ENCODE assay signal across 24 cellular contexts in the genomic region with DNA sequence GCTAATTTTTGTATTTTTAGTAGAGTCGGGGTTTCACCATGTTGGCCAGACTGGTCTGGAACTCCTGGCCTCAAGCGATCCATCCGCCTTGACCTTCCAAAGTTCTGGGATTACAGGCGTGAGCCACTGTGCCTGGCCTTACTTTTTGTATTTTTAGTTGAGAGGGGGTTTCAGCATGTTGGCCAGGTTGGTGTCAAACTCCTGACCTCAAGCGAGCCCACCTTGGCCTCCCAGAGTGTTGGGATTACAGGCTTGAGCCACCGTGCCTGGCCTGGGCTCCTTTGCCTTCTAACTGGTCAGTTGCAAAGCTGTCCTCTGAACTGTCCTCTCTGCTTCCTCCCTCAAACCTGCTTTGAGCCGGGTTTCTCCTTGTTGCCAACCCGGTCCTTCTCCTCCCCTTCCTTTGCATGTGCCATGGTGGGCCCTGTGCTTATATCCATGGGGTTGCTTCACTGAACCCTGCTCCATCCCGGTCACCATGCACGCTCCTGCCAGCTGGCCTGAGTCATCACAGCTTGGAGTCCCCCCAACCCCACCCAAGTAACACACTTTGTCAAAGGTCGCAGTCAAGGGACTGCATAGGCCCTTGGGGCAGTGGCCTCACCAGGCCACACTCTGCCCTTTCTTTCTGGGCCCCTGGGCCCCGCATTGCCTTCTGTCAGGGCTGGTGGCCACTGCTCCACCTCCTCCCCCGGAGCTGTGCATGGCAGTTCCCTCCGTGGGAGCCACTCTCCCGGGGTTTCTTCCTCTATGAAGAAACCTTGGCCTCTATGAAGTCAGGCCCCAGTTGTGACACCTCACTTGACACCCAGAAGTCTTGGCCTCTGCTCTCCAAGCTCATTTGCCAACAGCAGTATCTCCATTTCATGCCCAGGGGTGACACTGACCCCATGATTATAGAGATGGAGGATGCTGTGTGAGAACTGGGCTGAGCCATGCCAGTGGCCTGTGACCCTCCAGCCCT. TPM values are rescaled to one million over a fixed set of nuclear protein-coding genes. Genes with fewer than 3 reads are reported as not detected.
DNase-seq lines count a peak whose midpoint lies in the region; ATAC-seq, FAIRE-seq and TF ChIP-seq lines count a peak whose summit lies in the region.
"Had no signal": no experiment of that assay in that cellular context is flagged by ENCODE, and none has a peak within 500 bp of the region (broad histone marks: within the 10 kb centered on the region; RNA-seq: fewer than 3 reads in every experiment).

No MANE protein-coding gene starts in this region.

- H3K9me3 ChIP-seq in right atrium auricular region: no peaks in the 10 kb centered on the region
- H3K9me3 ChIP-seq in heart left ventricle: no peaks in the 10 kb centered on the region
- no peaks in the 10 kb centered on the region for H3K9me3 ChIP-seq in kidney (ENCODE audit: control insufficient read depth in 1 of 2, low read length in 2 of 2)
- H3K9me3 ChIP-seq: SJCRH30 had no signal

- POLR2A ChIA-PET in WTC11 (lab: Charles Lee): interaction anchor here (0.6 to 0.7 kb wide), 3 partner anchors 90 to 214 kb away, joined by 3 to 4 read pairs (median 3); no protein-coding TSS in a partner anchor

- CTCF ChIA-PET in WTC11 (lab: Charles Lee): interaction anchor here (0.6 to 2.8 kb wide), 7 partner anchors 11 to 525 kb away, joined by 3 to 28 read pairs (median 4); a partner anchor contains a TSS

- TF ChIP-seq CTCF in right atrium auricular region (IDR thresholded peaks at IDR 0.05) (no peak), heart left ventricle (IDR thresholded peaks at IDR 0.05) (no peak), WTC11 (IDR thresholded peaks at IDR 0.05) (no peak), kidney (IDR thresholded peaks at IDR 0.05; ENCODE audit: borderline replicate concordance, extremely low read depth, insufficient read depth) (no peak)

- peaks cover 12% of the 10 kb centered on the region for H3K4me1 Mint-ChIP-seq in WTC11

- H3K4me1 ChIP-seq in right atrium auricular region (peaks cover 0 to 37% of the 10 kb centered on the region in 2 donors), heart left ventricle (peaks cover 0 to 39% (median 10%) of the 10 kb centered on the region in 12 donors), kidney (ENCODE audit: control insufficient read depth in 1 of 2, insufficient read depth in 1 of 2, low read depth in 1 of 2, low read length in 2 of 2) (peaks cover 0 to 3% of the 10 kb centered on the region in 2 donors)
- H3K4me1 ChIP-seq: SJCRH30 had no signal

- no peak for ATAC-seq in heart left ventricle
- no peak for ATAC-seq in WTC11
- ATAC-seq in GM21619 (IDR thresholded peaks at IDR 0.05; ENCODE audit: unreplicated experiment): no peak
- ATAC-seq: activated CD8-positive, alpha-beta T cell treated with anti-CD3 and anti-CD28 coated beads, Interleukin-2, amount 10 ng/mL, durations not matched to agents 7 days and 5 days; activated naive CD4-positive, alpha-beta T cell treated with anti-CD3 and anti-CD28 coated beads, Interleukin-2, amount 50 U/mL, for 72 hours; natural killer cell had no signal

- no peak overlapping the region for H3K27ac Mint-ChIP-seq in WTC11
- H3K27ac Mint-ChIP-seq: activated CD8-positive, alpha-beta T cell treated with anti-CD3 and anti-CD28 coated beads, Interleukin-2, amount 10 ng/mL, durations not matched to agents 7 days and 5 days; activated naive CD4-positive, alpha-beta T cell treated with anti-CD3 and anti-CD28 coated beads, Interleukin-2, amount 50 U/mL, for 72 hours; CD8-positive, alpha-beta memory T cell; natural killer cell had no signal

- WGBS in heart left ventricle, 4 donors: 78 to 86% (median 82%) methylated on average over 15 of the region's 15 CpGs

- H3K9me3 Mint-ChIP-seq in WTC11: no peaks in the 10 kb centered on the region
- H3K9me3 Mint-ChIP-seq: activated naive CD4-positive, alpha-beta T cell treated with anti-CD3 and anti-CD28 coated beads, Interleukin-2, amount 50 U/mL, for 72 hours; CD8-positive, alpha-beta memory T cell; natural killer cell had no signal

- DNase-seq in right atrium auricular region (ENCODE audit: low spot score) (peak; percentile 57), heart left ventricle (no peak), WTC11 (ENCODE audit: low spot score) (peak; percentile 4), kidney (peak; percentile 68), ureter (ENCODE audit: low spot score) (peak; percentile 34), ACHN (no peak), NCI-H1105 treated with DMSO at 0.1 percent for 48 hours (lab: John Stamatoyannopoulos, UW) (no peak)
- DNase-seq: activated CD8-positive, alpha-beta T cell treated with anti-CD3 and anti-CD28 coated beads, Interleukin-2, amount 10 ng/mL, durations not matched to agents 7 days and 5 days; CD8-positive, alpha-beta memory T cell; DMS79 treated with DMSO at 0.1 percent for 48 hours; GOT3; Kasumi-1; kidney glomerular epithelial cell; natural killer cell; NCI-H1417; NCI-H2171; NCI-H69; SJCRH30; stimulated activated CD4-positive, alpha-beta T cell treated with anti-CD3 and anti-CD28 coated beads, Interleukin-4, amount 100 ng/mL, for 1 hour; WERI-Rb-1 had no signal

- H3K27ac ChIP-seq in right atrium auricular region: no peak overlapping the region
- no peak overlapping the region for H3K27ac ChIP-seq in heart left ventricle
- H3K27ac ChIP-seq in kidney (ENCODE audit: low read depth in 2 of 2, low read length in 2 of 2): no peak overlapping the region
- H3K27ac ChIP-seq: SJCRH30, WERI-Rb-1 had no signal

- H3K9ac ChIP-seq in kidney (ENCODE audit: low read length in 2 of 2): no peak overlapping the region

- FAIRE-seq in kidney (lab: Jason Lieb, UNC): no peak
- FAIRE-seq: colon had no signal

- in situ Hi-C loops in ACHN (cut with HindIII; ENCODE audit: low pct_ligation_motif_present, low pct_unique_long_range_greater_than_20kb, low sequenced_read_pairs): no loop called here

- intact Hi-C loops in heart left ventricle (cut with DNase I): loop anchor here in 9 of 10 donors (2.0 to 10.0 kb wide), 5 partner anchors 76 to 212 kb away; a partner anchor contains a TSS
- intact Hi-C loops in kidney (cut with DNase I): no loop called here

- no peak overlapping the region for H3K4me3 Mint-ChIP-seq in WTC11
- H3K4me3 Mint-ChIP-seq: activated CD8-positive, alpha-beta T cell treated with anti-CD3 and anti-CD28 coated beads, Interleukin-2, amount 10 ng/mL, durations not matched to agents 7 days and 5 days; CD8-positive, alpha-beta memory T cell; natural killer cell had no signal

- H3K27me3 ChIP-seq in right atrium auricular region (no peaks in the 10 kb centered on the region), heart left ventricle (peaks cover 0 to 5% (median 0%) of the 10 kb centered on the region in 9 donors)
- H3K27me3 ChIP-seq: SJCRH30 had no signal

- no peaks in the 10 kb centered on the region for H3K27me3 Mint-ChIP-seq in WTC11 (ENCODE audit: low read depth)

- peaks cover 2% of the 10 kb centered on the region; the same call in 1 of the 2 replicates for H3K36me3 Mint-ChIP-seq in WTC11
- H3K36me3 Mint-ChIP-seq: activated naive CD4-positive, alpha-beta T cell treated with anti-CD3 and anti-CD28 coated beads, Interleukin-2, amount 50 U/mL, for 72 hours; natural killer cell had no signal

- H3K36me3 ChIP-seq in right atrium auricular region (peaks cover 6% of the 10 kb centered on the region), heart left ventricle (peaks cover 0 to 16% (median 11%) of the 10 kb centered on the region in 9 donors), kidney (ENCODE audit: control insufficient read depth in 1 of 2, insufficient read depth in 2 of 2, low read length in 2 of 2) (no peaks in the 10 kb centered on the region)
- H3K36me3 ChIP-seq: SJCRH30, WERI-Rb-1 had no signal

- no peak for TF ChIP-seq POLR2A in heart left ventricle (IDR thresholded peaks at IDR 0.05)

- H3K4me3 ChIP-seq in right atrium auricular region (no peak overlapping the region), heart left ventricle (no peak overlapping the region), kidney (ENCODE audit: low read length in 2 of 2) (no peak overlapping the region)
- H3K4me3 ChIP-seq: SJCRH30, smooth muscle cell had no signal

TF ChIP-seq in WTC11, 78 proteins besides CTCF, POLR2A, EP300 and RAD21 (continues in another document):
- TF ChIP-seq TP53 (CRISPR knock-in tag; IDR thresholded peaks at IDR 0.05) (no peak), NR3C1 (CRISPR knock-in tag; conservative IDR thresholded peaks at IDR 0.05; ENCODE audit: low read depth) (no peak)
- TF ChIP-seq, protein P1, sequence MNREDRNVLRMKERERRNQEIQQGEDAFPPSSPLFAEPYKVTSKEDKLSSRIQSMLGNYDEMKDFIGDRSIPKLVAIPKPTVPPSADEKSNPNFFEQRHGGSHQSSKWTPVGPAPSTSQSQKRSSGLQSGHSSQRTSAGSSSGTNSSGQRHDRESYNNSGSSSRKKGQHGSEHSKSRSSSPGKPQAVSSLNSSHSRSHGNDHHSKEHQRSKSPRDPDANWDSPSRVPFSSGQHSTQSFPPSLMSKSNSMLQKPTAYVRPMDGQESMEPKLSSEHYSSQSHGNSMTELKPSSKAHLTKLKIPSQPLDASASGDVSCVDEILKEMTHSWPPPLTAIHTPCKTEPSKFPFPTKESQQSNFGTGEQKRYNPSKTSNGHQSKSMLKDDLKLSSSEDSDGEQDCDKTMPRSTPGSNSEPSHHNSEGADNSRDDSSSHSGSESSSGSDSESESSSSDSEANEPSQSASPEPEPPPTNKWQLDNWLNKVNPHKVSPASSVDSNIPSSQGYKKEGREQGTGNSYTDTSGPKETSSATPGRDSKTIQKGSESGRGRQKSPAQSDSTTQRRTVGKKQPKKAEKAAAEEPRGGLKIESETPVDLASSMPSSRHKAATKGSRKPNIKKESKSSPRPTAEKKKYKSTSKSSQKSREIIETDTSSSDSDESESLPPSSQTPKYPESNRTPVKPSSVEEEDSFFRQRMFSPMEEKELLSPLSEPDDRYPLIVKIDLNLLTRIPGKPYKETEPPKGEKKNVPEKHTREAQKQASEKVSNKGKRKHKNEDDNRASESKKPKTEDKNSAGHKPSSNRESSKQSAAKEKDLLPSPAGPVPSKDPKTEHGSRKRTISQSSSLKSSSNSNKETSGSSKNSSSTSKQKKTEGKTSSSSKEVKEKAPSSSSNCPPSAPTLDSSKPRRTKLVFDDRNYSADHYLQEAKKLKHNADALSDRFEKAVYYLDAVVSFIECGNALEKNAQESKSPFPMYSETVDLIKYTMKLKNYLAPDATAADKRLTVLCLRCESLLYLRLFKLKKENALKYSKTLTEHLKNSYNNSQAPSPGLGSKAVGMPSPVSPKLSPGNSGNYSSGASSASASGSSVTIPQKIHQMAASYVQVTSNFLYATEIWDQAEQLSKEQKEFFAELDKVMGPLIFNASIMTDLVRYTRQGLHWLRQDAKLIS (CRISPR knock-in tag; IDR thresholded peaks at IDR 0.05; ENCODE audit: borderline replicate concordance): no peak
- TF ChIP-seq, protein P2, sequence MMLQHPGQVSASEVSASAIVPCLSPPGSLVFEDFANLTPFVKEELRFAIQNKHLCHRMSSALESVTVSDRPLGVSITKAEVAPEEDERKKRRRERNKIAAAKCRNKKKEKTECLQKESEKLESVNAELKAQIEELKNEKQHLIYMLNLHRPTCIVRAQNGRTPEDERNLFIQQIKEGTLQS (CRISPR knock-in tag; conservative IDR thresholded peaks at IDR 0.05): no peak

RNA-seq across cellular contexts. Expression of a gene that starts 21.3 kb away (rescaled TPM):
- total RNA-seq in right atrium auricular region (10 to 100 TPM in 1 of 2 donors, 1 to 10 TPM in 1; 8.3 to 32.3 TPM), heart left ventricle (10 to 100 TPM; 16.3 to 33.3 (median 23.3) TPM), WTC11 (2021) (14.3 to 18.1 TPM (median 16.0 TPM) in 3 replicates), kidney (22.3 TPM), ureter (14.9 TPM)
- polyA plus RNA-seq in heart left ventricle (1 to 10 TPM; 6.6 to 9.0 TPM), kidney (ENCODE audit: insufficient read depth, low read depth, low replicate concordance) (15.5 TPM)
- polyA plus RNA-seq: CD8-positive, alpha-beta memory T cell had no signal

Comparison
In these comparisons a context has a peak if more than half of its experiments do, and no peak if none do; other contexts are left out.
1. DNase-seq: peak in right atrium auricular region (single experiment), WTC11 (single experiment), kidney (single experiment) and ureter (single experiment); none in heart left ventricle (0 of 5), ACHN (single experiment) and NCI-H1105 treated with DMSO at 0.1 percent for 48 hours (single experiment).